In the genomic region with DNA sequence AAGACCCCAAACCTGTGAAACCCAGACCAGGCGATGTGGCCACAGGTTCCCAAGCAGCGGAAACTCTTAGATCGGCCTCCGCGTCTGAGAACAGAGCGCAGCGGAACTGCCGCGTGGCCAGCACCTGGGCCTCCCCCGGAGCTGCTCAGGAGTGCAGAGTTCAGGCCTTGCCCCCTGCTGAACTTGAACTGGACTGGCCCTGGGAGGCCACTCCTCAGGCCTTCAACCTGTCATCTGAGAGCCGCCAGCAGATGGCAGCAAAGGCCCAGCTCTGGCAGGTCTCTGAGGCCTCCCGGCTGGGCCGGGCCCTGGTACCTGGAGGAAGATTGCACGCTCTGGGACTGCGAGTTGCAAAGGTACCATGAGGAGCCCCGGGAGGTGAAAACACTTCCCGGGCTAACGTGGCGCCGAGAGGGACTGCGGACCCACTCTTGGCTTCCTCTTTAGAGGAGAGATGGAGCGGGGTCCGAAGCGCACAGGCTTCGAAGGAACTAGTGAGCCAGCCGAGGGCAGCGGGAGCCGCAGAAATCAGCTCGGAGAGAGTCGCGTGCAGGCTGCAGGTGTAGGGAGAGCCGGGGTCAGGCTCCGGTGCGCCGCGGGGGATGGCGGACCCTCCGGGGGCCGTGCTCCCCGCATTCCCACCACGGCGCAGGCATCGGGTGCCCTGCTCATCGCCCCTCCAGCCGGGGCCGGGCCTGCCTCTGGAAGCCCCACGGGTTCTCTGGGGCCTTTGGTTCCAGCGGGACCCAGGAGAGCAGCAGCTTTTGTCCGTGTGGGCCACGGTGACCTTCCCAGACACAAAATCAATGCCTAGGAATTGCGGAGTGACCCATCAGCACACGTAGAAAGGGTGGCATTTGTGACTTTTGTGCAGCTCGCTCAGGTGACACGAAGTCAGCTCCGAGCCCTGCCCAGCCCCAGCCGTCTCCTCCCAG, we compare ENCODE assay signal across 8 cellular contexts.
DNase-seq lines count a peak whose midpoint lies in the region; ATAC-seq and TF ChIP-seq lines count a peak whose summit lies in the region.

No MANE protein-coding gene starts in this region.

- H3K36me3 ChIP-seq in CD8-positive, alpha-beta memory T cell (ENCODE audit: insufficient read depth, low read length), result no peaks in the 10 kb centered on the region
- H3K36me3 ChIP-seq in mucosa of rectum (ENCODE audit: control insufficient read depth in 2 of 2, insufficient read depth in 2 of 2, low read length in 2 of 2), result no peaks in the 10 kb centered on the region

- peak; percentile 76 to 89 (median 82) for DNase-seq in CD8-positive, alpha-beta memory T cell
- DNase-seq in NOMO-1 (lab: John Stamatoyannopoulos, UW; ENCODE audit: unreplicated experiment in 2 of 2), result peak; percentile 9
- DNase-seq in activated T-cell treated with anti-CD3 and anti-CD28 coated beads for 24 hours (ENCODE audit: low read depth), result peak; percentile 81
- DNase-seq in erythroblast (lab: John Stamatoyannopoulos, UW), result peak; percentile 73 to 82
- DNase-seq in stimulated activated CD8-positive, alpha-beta memory T cell treated with anti-CD3 and anti-CD28 coated beads, Interleukin-4, amount 100 ng/mL, for 4 hours (ENCODE audit: low read depth in 2 of 2, low spot score in 1 of 2), result peak; percentile 67 to 81

- H3K27ac Mint-ChIP-seq in CD8-positive, alpha-beta memory T cell, result peak overlapping the region in 3 of 8 donors; percentile 81 to 98 (median 87)

- H3K9me3 ChIP-seq in CD8-positive, alpha-beta memory T cell (ENCODE audit: low read length), result no peaks in the 10 kb centered on the region
- H3K9me3 ChIP-seq in mucosa of rectum (ENCODE audit: control insufficient read depth in 2 of 2, low read length in 2 of 2), result peaks cover 2 to 6% of the 10 kb centered on the region in 2 donors

- H3K27ac ChIP-seq in CD8-positive, alpha-beta memory T cell (ENCODE audit: low read depth, low read length), result no peak overlapping the region
- no peak overlapping the region for H3K27ac ChIP-seq in mucosa of rectum (ENCODE audit: low read depth in 2 of 2, low read length in 2 of 2)

- H3K4me1 Mint-ChIP-seq in CD8-positive, alpha-beta memory T cell, result peaks cover 3 to 8% (median 5%) of the 10 kb centered on the region in 3 donors

- H3K9me3 Mint-ChIP-seq in CD8-positive, alpha-beta memory T cell, result peaks cover 0 to 7% (median 2%) of the 10 kb centered on the region in 5 donors

- no peak for TF ChIP-seq POLR2A in erythroblast (IDR thresholded peaks at IDR 0.05; ENCODE audit: low read length)

- H3K36me3 Mint-ChIP-seq in CD8-positive, alpha-beta memory T cell, result peaks cover 0 to 5% (median 0%) of the 10 kb centered on the region in 3 donors

- peak overlapping the region in 1 of 2 donors; percentile 9 for H3K9ac ChIP-seq in mucosa of rectum (ENCODE audit: low read depth in 1 of 2, low read length in 2 of 2)

- peak; percentile 98 for ATAC-seq in GM19397 (IDR thresholded peaks at IDR 0.05; ENCODE audit: unreplicated experiment)
- ATAC-seq in HG03520 (IDR thresholded peaks at IDR 0.05; ENCODE audit: unreplicated experiment), result peak; percentile 99

- peak overlapping the region; percentile 67 to 94 (median 88) for H3K4me3 Mint-ChIP-seq in CD8-positive, alpha-beta memory T cell

- H3K4me3 ChIP-seq in CD8-positive, alpha-beta memory T cell (ENCODE audit: low read length), result peak overlapping the region; percentile 52
- H3K4me3 ChIP-seq in mucosa of rectum (ENCODE audit: low read length in 2 of 2), result peak overlapping the region; percentile 5 to 48

- no peaks in the 10 kb centered on the region for H3K4me1 ChIP-seq in CD8-positive, alpha-beta memory T cell (ENCODE audit: insufficient read depth, low read length)
- H3K4me1 ChIP-seq in mucosa of rectum (ENCODE audit: control insufficient read depth in 2 of 2, insufficient read depth in 2 of 2, low read length in 2 of 2), result peaks cover 0 to 3% of the 10 kb centered on the region in 2 donors

- CTCF ChIA-PET in CD8-positive, alpha-beta memory T cell (lab: Charles Lee), result interaction anchor here (0.6 to 6.1 kb wide), 27 partner anchors 8 to 876 kb away, joined by 3 to 62 read pairs (median 4); no protein-coding TSS in a partner anchor

- peaks cover 4% of the 10 kb centered on the region for H3K27me3 ChIP-seq in CD8-positive, alpha-beta memory T cell (ENCODE audit: insufficient read depth, low read length, poor library complexity, severe bottlenecking)
- H3K27me3 ChIP-seq in mucosa of rectum (ENCODE audit: control insufficient read depth in 2 of 2, insufficient read depth in 2 of 2, low read length in 2 of 2), result peaks cover 2 to 5% of the 10 kb centered on the region in 2 donors

- POLR2A ChIA-PET in CD8-positive, alpha-beta memory T cell (lab: Charles Lee), result no interaction called here

- H3K27me3 Mint-ChIP-seq in CD8-positive, alpha-beta memory T cell, result peaks cover 18 to 35% of the 10 kb centered on the region in 2 donors

Comparison
In these comparisons a context has a peak if more than half of its experiments do, and no peak if none do; other contexts are left out.
1. DNase-seq: peak in every context shown above with its lines; median percentile 82 in CD8-positive, alpha-beta memory T cell; 81 in activated T-cell treated with anti-CD3 and anti-CD28 coated beads for 24 hours; 78 in erythroblast; 74 in stimulated activated CD8-positive, alpha-beta memory T cell treated with anti-CD3 and anti-CD28 coated beads, Interleukin-4, amount 100 ng/mL, for 4 hours; 9 in NOMO-1.